25 cellular contexts compared by ENCODE assay signal in genomic region chr5:173313311-173313710, GRCh38. TPM values are rescaled to one million over a fixed set of nuclear protein-coding genes. Genes with fewer than 3 reads are reported as not detected.
"Had no signal": no experiment of that assay in that cellular context is flagged by ENCODE, and none has a peak within 500 bp of the region (broad histone marks: within the 10 kb centered on the region; RNA-seq: fewer than 3 reads in every experiment).

No MANE protein-coding gene starts in this region.

- H3K79me2 ChIP-seq: hepatocyte had no signal

- DNase-seq: activated CD4-positive, alpha-beta T cell treated with anti-CD3 and anti-CD28 coated beads, Interleukin-2, amount 50 U/mL, for 1 hour; activated CD8-positive, alpha-beta T cell treated with anti-CD3 and anti-CD28 coated beads for 36 hours; activated gamma-delta T cell treated with Interleukin-2 at 50 U/mL for 16 hours; activated naive CD4-positive, alpha-beta T cell treated with anti-CD3 and anti-CD28 coated beads, Interleukin-2, amount 50 U/mL, for 16 hours; activated T-cell treated with anti-CD3 and anti-CD28 coated beads, Interleukin-2, amount 50 U/mL, for 4 hours; anterior cingulate cortex; colonic mucosa; effector CD8-positive, alpha-beta T cell; gastrocnemius medialis; glutamatergic neuron; islet precursor cell; left ventricle myocardium inferior; naive thymus-derived CD4-positive, alpha-beta T cell; nucleus accumbens; posterior cingulate gyrus; right cardiac atrium; stimulated activated CD4-positive, alpha-beta T cell treated with anti-CD3 and anti-CD28 coated beads, Interleukin-2, amount 100 ng/mL, for 48 hours; stimulated activated naive CD4-positive, alpha-beta T cell treated with Interleukin-2 at 50 U/mL for 16 hours; T-helper 1 cell; trophoblast cell had no signal

- H3K27ac ChIP-seq: colonic mucosa, epithelial cell of prostate, gastrocnemius medialis, hepatocyte, left ventricle myocardium inferior, thoracic aorta had no signal

- FAIRE-seq: bronchial epithelial cell, endometrium had no signal

- H3K4me2 ChIP-seq: hepatocyte had no signal

- H3K27me3 ChIP-seq: gastrocnemius medialis, hepatocyte had no signal

- H3K4me3 ChIP-seq: colonic mucosa, gastrocnemius medialis, hepatocyte, left ventricle myocardium inferior, thoracic aorta had no signal

- H3K4me1 ChIP-seq: colonic mucosa had no signal

- H3K9me3 ChIP-seq: colonic mucosa, gastrocnemius medialis, left ventricle myocardium inferior, thoracic aorta had no signal

- H2AFZ ChIP-seq: hepatocyte had no signal

- H3K36me3 ChIP-seq: colonic mucosa, gastrocnemius medialis, left ventricle myocardium inferior, thoracic aorta had no signal

RNA-seq across cellular contexts. Expression of gene STC2, which starts 14.9 kb away (rescaled TPM):
- polyA plus RNA-seq: naive thymus-derived CD4-positive, alpha-beta T cell had no signal
